Comparison of ENCODE assay signal across 8 cellular contexts in the genomic region with DNA sequence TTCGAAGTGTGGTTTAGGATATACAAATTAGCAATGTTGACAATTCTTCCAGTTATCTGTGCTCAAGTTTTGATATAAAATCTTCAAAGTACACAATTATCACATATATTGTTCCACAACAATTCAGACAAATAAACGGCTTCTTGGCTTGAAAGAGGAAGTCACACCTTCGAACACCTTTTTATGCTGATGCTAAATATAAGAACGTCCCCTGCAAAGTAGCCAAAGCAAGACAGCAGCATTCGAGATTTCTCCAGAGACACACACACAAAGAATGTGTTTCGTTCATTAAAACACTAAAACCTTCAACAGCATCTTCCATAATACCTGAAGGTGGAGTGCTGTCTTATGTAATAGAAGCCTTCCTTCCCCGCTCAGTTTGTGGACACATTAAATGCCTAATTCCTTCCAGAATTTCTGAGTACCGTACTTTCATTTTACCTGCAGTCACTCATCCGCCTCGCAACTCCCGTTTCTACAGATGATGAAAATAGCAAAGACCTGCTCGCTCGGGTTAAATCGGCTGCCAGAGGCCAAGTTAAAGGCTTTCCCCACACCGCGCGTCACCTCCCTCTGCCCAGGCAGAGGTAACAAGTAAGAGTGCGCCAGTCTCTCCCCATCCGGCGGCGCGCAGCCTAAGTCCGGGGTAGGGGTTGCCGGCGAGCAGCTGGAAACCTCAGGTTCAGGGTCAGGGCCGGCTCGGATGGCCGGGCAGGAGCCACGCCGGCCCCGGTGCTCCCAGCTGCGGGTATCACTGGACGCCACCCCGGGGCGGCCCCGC. TPM values are rescaled to one million over a fixed set of nuclear protein-coding genes. Genes with fewer than 3 reads are reported as not detected.
DNase-seq lines count a peak whose midpoint lies in the region; TF ChIP-seq lines count a peak whose summit lies in the region.

No MANE protein-coding gene starts in this region.

- TF ChIP-seq CTCF in HFFc6 (IDR thresholded peaks at IDR 0.05) (peak; percentile 16; the same call in 1 of the 2 replicates), nephron progenitor cell (IDR thresholded peaks at IDR 0.05) (no peak), tibial artery (IDR thresholded peaks at IDR 0.05) (no peak)

- no peaks in the 10 kb centered on the region for H3K36me3 Mint-ChIP-seq in HFFc6 (ENCODE audit: low read depth)
- no peaks in the 10 kb centered on the region for H3K36me3 Mint-ChIP-seq in nephron progenitor cell (ENCODE audit: low read depth)

- H3K27ac ChIP-seq in tibial artery = peak overlapping the region in 1 of 2 donors; percentile 47

- intact Hi-C loops in tibial artery (cut with DNase I; ENCODE audit: low total_unique reads) = no loop called here

- H3K27me3 Mint-ChIP-seq in HFFc6 (ENCODE audit: insufficient read depth) = no peaks in the 10 kb centered on the region; the same call in none of the 2 replicates
- peaks cover 43% of the 10 kb centered on the region for H3K27me3 Mint-ChIP-seq in nephron progenitor cell (ENCODE audit: low read depth, poor library complexity)

- H3K4me3 Mint-ChIP-seq in HFFc6 (peak overlapping the region; percentile 97), nephron progenitor cell (peak overlapping the region; percentile 94)

- no peaks in the 10 kb centered on the region for H3K9me3 ChIP-seq in tibial artery

- H3K4me1 ChIP-seq in tibial artery = peaks cover 0 to 24% (median 12%) of the 10 kb centered on the region in 4 donors

- H3K27me3 ChIP-seq in tibial artery = peaks cover 0 to 42% of the 10 kb centered on the region in 2 donors

- H3K36me3 ChIP-seq in tibial artery = no peaks in the 10 kb centered on the region

- no peaks in the 10 kb centered on the region for H3K9me3 Mint-ChIP-seq in HFFc6
- no peaks in the 10 kb centered on the region for H3K9me3 Mint-ChIP-seq in nephron progenitor cell

- H3K4me1 Mint-ChIP-seq in HFFc6 (ENCODE audit: low read depth) (peaks cover 40% of the 10 kb centered on the region), nephron progenitor cell (peaks cover 50% of the 10 kb centered on the region)

- H3K4me3 ChIP-seq in tibial artery = peak overlapping the region; percentile 54 to 66

- H3K27ac Mint-ChIP-seq in HFFc6 = peak overlapping the region; percentile 43
- peak overlapping the region; percentile 47 for H3K27ac Mint-ChIP-seq in nephron progenitor cell

- DNase-seq in DMS 273 (lab: John Stamatoyannopoulos, UW; ENCODE audit: unreplicated experiment) = peak; percentile 72
- DNase-seq in DMS 273 treated with DMSO at 0.1 percent for 48 hours (lab: John Stamatoyannopoulos, UW) = no peak
- peak; percentile 7 for DNase-seq in HFFc6
- DNase-seq in NCI-H2171 treated with DMSO at 0.1 percent for 48 hours (lab: John Stamatoyannopoulos, UW) = peak; percentile 35
- peak; percentile 35 for DNase-seq in activated T-cell treated with anti-CD3 and anti-CD28 coated beads for 24 hours (ENCODE audit: low read depth)
- peak; percentile 23 for DNase-seq in fibroblast of peridontal ligament (ENCODE audit: extremely low read depth)
- DNase-seq in nephron progenitor cell = peak; percentile 66
- DNase-seq in tibial artery = no peak

RNA-seq across cellular contexts. Expression of a gene that starts 0.8 kb away (rescaled TPM):
- total RNA-seq in HFFc6 (2021; fragmentation: NEBNext Ultra II Directional; extraction: Animal tissue kit (Norgen Biotek cat#: 25700)) = 100 to 1,000 TPM; 145 to 385 (median 169) TPM

Comparison
In these comparisons a context has a peak if more than half of its experiments do, and no peak if none do; other contexts are left out.
1. DNase-seq: peak in DMS 273 (single experiment), HFFc6 (single experiment), NCI-H2171 treated with DMSO at 0.1 percent for 48 hours (single experiment), activated T-cell treated with anti-CD3 and anti-CD28 coated beads for 24 hours (single experiment), fibroblast of peridontal ligament (single experiment) and nephron progenitor cell (single experiment); none in DMS 273 treated with DMSO at 0.1 percent for 48 hours (single experiment) and tibial artery (0 of 2).